20 cellular contexts compared by ENCODE assay signal in genomic region chr11:69231466-69232018, GRCh38.
DNase-seq lines count a peak whose midpoint lies in the region; ATAC-seq and TF ChIP-seq lines count a peak whose summit lies in the region.
"Had no signal": no experiment of that assay in that cellular context is flagged by ENCODE, and none has a peak within 500 bp of the region (broad histone marks: within the 10 kb centered on the region; RNA-seq: fewer than 3 reads in every experiment).

No MANE protein-coding gene starts in this region.

- no peak for TF ChIP-seq EP300 in stomach (IDR thresholded peaks at IDR 0.05)

- peak; percentile 11 for DNase-seq in activated T-cell treated with anti-CD3 and anti-CD28 coated beads, Interleukin-2, amount 50 U/mL, for 24 hours
- DNase-seq in activated T-cell treated with anti-CD3 and anti-CD28 coated beads for 4 hours (no peak), WTC11 (ENCODE audit: low spot score) (no peak), left kidney (ENCODE audit: low read depth, low spot score) (peak; percentile 23), stomach (peak; percentile 2), upper lobe of right lung (no peak), GM23248 (no peak)
- DNase-seq: DMS79 treated with DMSO at 0.1 percent for 48 hours, HFFc6, NCI-H1417 treated with DMSO at 0.1 percent for 48 hours, NCI-H2029 treated with DMSO at 0.1 percent for 48 hours, NCI-H2171 treated with DMSO at 0.1 percent for 48 hours, NCI-H446 treated with DMSO at 0.1 percent for 48 hours, NCI-H82, PC-3 had no signal

- H3K4me1 Mint-ChIP-seq in activated T-cell treated with anti-CD3 and anti-CD28 coated beads, Interleukin-2, amount 50 U/mL, for 24 hours (ENCODE audit: low read depth) = no peaks in the 10 kb centered on the region
- no peaks in the 10 kb centered on the region for H3K4me1 Mint-ChIP-seq in WTC11
- H3K4me1 Mint-ChIP-seq: CD8-positive, alpha-beta memory T cell had no signal

- POLR2A ChIA-PET in WTC11 (lab: Charles Lee) = no interaction called here

- TF ChIP-seq POLR2A in stomach (IDR thresholded peaks at IDR 0.05) = no peak

- no peak overlapping the region for H3K27ac Mint-ChIP-seq in activated T-cell treated with anti-CD3 and anti-CD28 coated beads, Interleukin-2, amount 50 U/mL, for 24 hours
- no peak overlapping the region for H3K27ac Mint-ChIP-seq in WTC11
- H3K27ac Mint-ChIP-seq: CD8-positive, alpha-beta memory T cell; HFFc6; IgD-negative memory B cell had no signal

- no peak overlapping the region for H3K9ac ChIP-seq in GM23248
- H3K9ac ChIP-seq: BLaER1 treated with 17β-estradiol and CSF1 and Interleukin-3, amounts not matched to agents 10 nM and 100 nM had no signal

- ATAC-seq in WTC11 (no peak), upper lobe of right lung (no peak), HG02678 (IDR thresholded peaks at IDR 0.05; ENCODE audit: unreplicated experiment) (no peak)
- ATAC-seq: PC-3 had no signal

- H3K36me3 ChIP-seq in stomach (no peaks in the 10 kb centered on the region), upper lobe of right lung (no peaks in the 10 kb centered on the region), GM23248 (ENCODE audit: low read depth) (no peaks in the 10 kb centered on the region)
- H3K36me3 ChIP-seq: BLaER1 treated with 17β-estradiol and CSF1 and Interleukin-3, amounts not matched to agents 10 nM and 100 nM; SJSA1 had no signal

- H3K9me3 ChIP-seq in stomach (no peaks in the 10 kb centered on the region), upper lobe of right lung (no peaks in the 10 kb centered on the region), GM23248 (ENCODE audit: low read depth) (no peaks in the 10 kb centered on the region)
- H3K9me3 ChIP-seq: SJSA1 had no signal

- no peak overlapping the region for H3K4me3 Mint-ChIP-seq in activated T-cell treated with anti-CD3 and anti-CD28 coated beads, Interleukin-2, amount 50 U/mL, for 24 hours
- no peak overlapping the region for H3K4me3 Mint-ChIP-seq in WTC11
- H3K4me3 Mint-ChIP-seq: CD8-positive, alpha-beta memory T cell; HFFc6; IgD-negative memory B cell had no signal

- H3F3A ChIP-seq in GM23248 (ENCODE audit: insufficient read depth) = no peaks in the 10 kb centered on the region

- H2AFZ ChIP-seq in GM23248 = no peak overlapping the region

- TF ChIP-seq CTCF in WTC11 (IDR thresholded peaks at IDR 0.05) = no peak
- TF ChIP-seq CTCF in stomach (IDR thresholded peaks at IDR 0.05) = no peak
- TF ChIP-seq CTCF in upper lobe of right lung (IDR thresholded peaks at IDR 0.05) = no peak

- H3K4me2 ChIP-seq in GM23248 (ENCODE audit: unreplicated experiment) = no peak overlapping the region
- H3K4me2 ChIP-seq: BLaER1 treated with 17β-estradiol and CSF1 and Interleukin-3, amounts not matched to agents 10 nM and 100 nM had no signal

- H4K20me1 ChIP-seq in GM23248 (ENCODE audit: insufficient read depth) = no peaks in the 10 kb centered on the region
- H4K20me1 ChIP-seq: BLaER1 treated with 17β-estradiol and CSF1 and Interleukin-3, amounts not matched to agents 10 nM and 100 nM had no signal

- H3K4me3 ChIP-seq in stomach (no peak overlapping the region), upper lobe of right lung (no peak overlapping the region), GM23248 (no peak overlapping the region)
- H3K4me3 ChIP-seq: BLaER1 treated with 17β-estradiol and CSF1 and Interleukin-3, amounts not matched to agents 10 nM and 100 nM; SJSA1 had no signal

- intact Hi-C loops in stomach (cut with DNase I; ENCODE audit: low total_unique reads) (no loop called here), upper lobe of right lung (cut with DNase I) (no loop called here)

- no peak overlapping the region for H3K27ac ChIP-seq in stomach
- no peak overlapping the region for H3K27ac ChIP-seq in upper lobe of right lung
- H3K27ac ChIP-seq in GM23248 = no peak overlapping the region
- H3K27ac ChIP-seq: BLaER1 treated with 17β-estradiol and CSF1 and Interleukin-3, amounts not matched to agents 10 nM and 100 nM; SJSA1 had no signal

- peaks cover 48% of the 10 kb centered on the region for H3K27me3 Mint-ChIP-seq in activated T-cell treated with anti-CD3 and anti-CD28 coated beads, Interleukin-2, amount 50 U/mL, for 24 hours
- H3K27me3 Mint-ChIP-seq in WTC11 (ENCODE audit: low read depth) = no peaks in the 10 kb centered on the region

- H3K27me3 ChIP-seq in stomach (peaks cover 0 to 7% (median 0%) of the 10 kb centered on the region in 3 donors), upper lobe of right lung (no peaks in the 10 kb centered on the region), GM23248 (replicated peaks; ENCODE audit: insufficient read depth) (peaks cover 32% of the 10 kb centered on the region)
- H3K27me3 ChIP-seq: BLaER1 treated with 17β-estradiol and CSF1 and Interleukin-3, amounts not matched to agents 10 nM and 100 nM; SJSA1 had no signal

- H3K4me1 ChIP-seq in stomach (no peaks in the 10 kb centered on the region), upper lobe of right lung (no peaks in the 10 kb centered on the region), GM23248 (ENCODE audit: insufficient read depth) (no peaks in the 10 kb centered on the region)
- H3K4me1 ChIP-seq: SJSA1 had no signal

- in situ Hi-C loops in GM23248 (cut with MboI) = no loop called here

- no peaks in the 10 kb centered on the region for H3K36me3 Mint-ChIP-seq in activated T-cell treated with anti-CD3 and anti-CD28 coated beads, Interleukin-2, amount 50 U/mL, for 24 hours (ENCODE audit: low read depth)
- H3K36me3 Mint-ChIP-seq in WTC11 = no peaks in the 10 kb centered on the region
- H3K36me3 Mint-ChIP-seq: IgD-negative memory B cell had no signal

- H3K79me2 ChIP-seq in GM23248 (ENCODE audit: insufficient read depth) = no peaks in the 10 kb centered on the region

- peaks cover 6% of the 10 kb centered on the region for H3K9me3 Mint-ChIP-seq in activated T-cell treated with anti-CD3 and anti-CD28 coated beads, Interleukin-2, amount 50 U/mL, for 24 hours
- H3K9me3 Mint-ChIP-seq in WTC11 = peaks cover 9% of the 10 kb centered on the region

- CTCF ChIA-PET in WTC11 (lab: Charles Lee) = interaction anchor here (1.0 kb wide), 1 partner anchor 100 kb away, joined by 3 read pairs; no protein-coding TSS in a partner anchor

- no peaks in the 10 kb centered on the region for H3K9me2 ChIP-seq in GM23248 (ENCODE audit: insufficient read depth)

- WGBS in stomach, 5 donors = 76 to 84% (median 77%) methylated on average over 9 of the region's 9 CpGs
- WGBS in GM23248 (ENCODE audit: low coverage in 1 of 2, low lambda C conversion rate in 2 of 2, missing lambda C conversion rate in 2 of 2), 2 experiments = 47 to 51% methylated on average over 9 of the region's 9 CpGs

TF ChIP-seq in WTC11, 78 proteins besides CTCF, POLR2A, EP300 and RAD21:
- TF ChIP-seq, protein P1, sequence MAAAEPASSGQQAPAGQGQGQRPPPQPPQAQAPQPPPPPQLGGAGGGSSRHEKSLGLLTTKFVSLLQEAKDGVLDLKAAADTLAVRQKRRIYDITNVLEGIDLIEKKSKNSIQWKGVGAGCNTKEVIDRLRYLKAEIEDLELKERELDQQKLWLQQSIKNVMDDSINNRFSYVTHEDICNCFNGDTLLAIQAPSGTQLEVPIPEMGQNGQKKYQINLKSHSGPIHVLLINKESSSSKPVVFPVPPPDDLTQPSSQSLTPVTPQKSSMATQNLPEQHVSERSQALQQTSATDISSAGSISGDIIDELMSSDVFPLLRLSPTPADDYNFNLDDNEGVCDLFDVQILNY (CRISPR knock-in tag; IDR thresholded peaks at IDR 0.05) = no peak
- TF ChIP-seq, protein P2, sequence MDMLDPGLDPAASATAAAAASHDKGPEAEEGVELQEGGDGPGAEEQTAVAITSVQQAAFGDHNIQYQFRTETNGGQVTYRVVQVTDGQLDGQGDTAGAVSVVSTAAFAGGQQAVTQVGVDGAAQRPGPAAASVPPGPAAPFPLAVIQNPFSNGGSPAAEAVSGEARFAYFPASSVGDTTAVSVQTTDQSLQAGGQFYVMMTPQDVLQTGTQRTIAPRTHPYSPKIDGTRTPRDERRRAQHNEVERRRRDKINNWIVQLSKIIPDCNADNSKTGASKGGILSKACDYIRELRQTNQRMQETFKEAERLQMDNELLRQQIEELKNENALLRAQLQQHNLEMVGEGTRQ (CRISPR knock-in tag; IDR thresholded peaks at IDR 0.05) = peak; percentile 67
- TF ChIP-seq, protein P3, sequence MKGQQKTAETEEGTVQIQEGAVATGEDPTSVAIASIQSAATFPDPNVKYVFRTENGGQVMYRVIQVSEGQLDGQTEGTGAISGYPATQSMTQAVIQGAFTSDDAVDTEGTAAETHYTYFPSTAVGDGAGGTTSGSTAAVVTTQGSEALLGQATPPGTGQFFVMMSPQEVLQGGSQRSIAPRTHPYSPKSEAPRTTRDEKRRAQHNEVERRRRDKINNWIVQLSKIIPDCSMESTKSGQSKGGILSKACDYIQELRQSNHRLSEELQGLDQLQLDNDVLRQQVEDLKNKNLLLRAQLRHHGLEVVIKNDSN (CRISPR knock-in tag; IDR thresholded peaks at IDR 0.05) = 0 out of 2 replicates have a peak, but pooled peaks have one; percentile 23
TF ChIP-seq in WTC11: peak in this region for 2.

Comparison
In these comparisons a context has a peak if more than half of its experiments do, and no peak if none do; other contexts are left out.
1. DNase-seq: peak in activated T-cell treated with anti-CD3 and anti-CD28 coated beads, Interleukin-2, amount 50 U/mL, for 24 hours (single experiment), left kidney (single experiment) and stomach (single experiment); none in activated T-cell treated with anti-CD3 and anti-CD28 coated beads for 4 hours (single experiment), WTC11 (single experiment), upper lobe of right lung (single experiment) and GM23248 (single experiment).